ENCODE assay signal across 8 cellular contexts in the genomic region with DNA sequence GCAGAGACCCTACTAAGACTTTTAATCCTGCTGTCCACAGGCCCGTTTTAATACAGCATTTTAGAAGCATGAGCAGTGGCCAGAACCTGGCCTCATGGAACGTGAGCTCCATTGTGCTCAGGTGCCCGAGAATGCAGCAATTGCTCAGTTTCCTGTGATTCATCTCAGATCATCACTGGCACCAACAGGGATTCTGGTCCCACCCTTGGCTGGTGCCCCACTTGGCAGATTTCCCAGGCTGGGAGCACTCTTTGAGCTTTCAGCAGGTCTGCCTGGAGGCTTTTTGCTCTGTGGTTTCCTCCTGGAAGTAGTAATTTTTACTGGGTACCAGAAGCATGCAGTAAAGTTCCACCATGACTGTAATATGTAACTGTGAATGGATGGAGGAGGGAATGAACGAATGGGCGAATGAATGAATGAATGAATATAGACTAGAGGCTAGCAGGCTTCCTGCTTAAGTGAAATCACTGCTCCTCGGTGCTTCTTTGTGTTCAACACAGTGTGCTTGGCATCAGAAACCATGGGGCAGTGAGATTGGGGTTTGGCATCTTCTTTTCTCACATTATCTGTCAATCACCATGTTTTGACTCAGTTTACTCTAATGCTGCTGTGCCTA.
DNase-seq lines count a peak whose midpoint lies in the region; ATAC-seq and TF ChIP-seq lines count a peak whose summit lies in the region.

No MANE protein-coding gene starts in this region.

- 48 to 49% methylated on average over 6 of the region's 6 CpGs for WGBS in thyroid gland, 2 donors

- DNase-seq in ACHN (peak; percentile 95), HK-2 (ENCODE audit: unreplicated experiment) (peak; percentile 88), left ventricle myocardium superior (peak; percentile 67), thyroid gland (peak; percentile 83 to 88)

- H3K27me3 ChIP-seq in thyroid gland = no peaks in the 10 kb centered on the region

- H3K4me3 ChIP-seq in thyroid gland (replicated peaks in 1 of 3) = no peak overlapping the region

- H3K27ac ChIP-seq in VCaP (peak overlapping the region; percentile 49), thyroid gland (peak overlapping the region in 1 of 3 donors; percentile 44)

- TF ChIP-seq CTCF in VCaP (conservative IDR thresholded peaks at IDR 0.05) (no peak), thyroid gland (IDR thresholded peaks at IDR 0.05) (no peak)

- ATAC-seq in left ventricle myocardium superior (peak; percentile 7), HG02852 (IDR thresholded peaks at IDR 0.05; ENCODE audit: unreplicated experiment) (no peak), GM18502 (IDR thresholded peaks at IDR 0.05; ENCODE audit: poor library complexity, unreplicated experiment) (no peak), HG03045 (IDR thresholded peaks at IDR 0.05; ENCODE audit: unreplicated experiment) (no peak)

- in situ Hi-C loops in ACHN (cut with HindIII; ENCODE audit: low pct_ligation_motif_present, low pct_unique_long_range_greater_than_20kb, low sequenced_read_pairs) = no loop called here

- H3K9me3 ChIP-seq in thyroid gland = no peaks in the 10 kb centered on the region

- no peak for TF ChIP-seq POLR2A in thyroid gland (IDR thresholded peaks at IDR 0.05)

- peaks cover 18 to 38% of the 10 kb centered on the region in 2 donors for H3K4me1 ChIP-seq in thyroid gland

- H3K36me3 ChIP-seq in thyroid gland = no peaks in the 10 kb centered on the region

- intact Hi-C loops in left ventricle myocardium superior (cut with micrococcal nuclease) = no loop called here
- intact Hi-C loops in thyroid gland (cut with DNase I) = no loop called here
